ENCODE assay signal across 14 cellular contexts in genomic region chr2:172389685-172390339, GRCh38.
"Had no signal": no experiment of that assay in that cellular context is flagged by ENCODE, and none has a peak within 500 bp of the region (broad histone marks: within the 10 kb centered on the region; RNA-seq: fewer than 3 reads in every experiment).

No MANE protein-coding gene starts in this region.

- H3K4me3 Mint-ChIP-seq: activated T-helper 17 cell treated with anti-CD3 and anti-CD28 coated beads, Interleukin-2, amount 50 U/mL, for 72 hours; stimulated activated memory B cell treated with anti-CD40 and anti-IgM and Interleukin-4, amounts not matched to agents 10 μg/mL and 1 μg/mL and 100 μg/mL, for 72 hours had no signal

- H3K27me3 Mint-ChIP-seq: activated T-helper 17 cell treated with anti-CD3 and anti-CD28 coated beads, Interleukin-2, amount 50 U/mL, for 72 hours had no signal

- H3K27ac Mint-ChIP-seq: activated T-helper 17 cell treated with anti-CD3 and anti-CD28 coated beads, Interleukin-2, amount 50 U/mL, for 72 hours; stimulated activated memory B cell treated with anti-CD40 and anti-IgM and Interleukin-4, amounts not matched to agents 10 μg/mL and 1 μg/mL and 100 μg/mL, for 72 hours had no signal

- H3K27ac ChIP-seq: brain microvascular endothelial cell, foreskin keratinocyte, parathyroid adenoma, uterus had no signal

- H3K36me3 Mint-ChIP-seq: stimulated activated memory B cell treated with anti-CD40 and anti-IgM and Interleukin-4, amounts not matched to agents 10 μg/mL and 1 μg/mL and 100 μg/mL, for 72 hours had no signal

- H3K9ac ChIP-seq: parathyroid adenoma had no signal

- H3K9me3 Mint-ChIP-seq: activated T-helper 17 cell treated with anti-CD3 and anti-CD28 coated beads, Interleukin-2, amount 50 U/mL, for 72 hours; stimulated activated memory B cell treated with anti-CD40 and anti-IgM and Interleukin-4, amounts not matched to agents 10 μg/mL and 1 μg/mL and 100 μg/mL, for 72 hours had no signal

- H3K4me1 ChIP-seq: foreskin keratinocyte, parathyroid adenoma had no signal

- H2AFZ ChIP-seq: parathyroid adenoma had no signal

- H3K79me2 ChIP-seq: parathyroid adenoma had no signal

- H3K27me3 ChIP-seq: brain microvascular endothelial cell, foreskin keratinocyte, uterus had no signal

- H3K4me3 ChIP-seq: uterus had no signal

- H3K9me3 ChIP-seq: uterus had no signal

- H3K36me3 ChIP-seq: brain microvascular endothelial cell, uterus had no signal

- H3K4me1 Mint-ChIP-seq: activated T-helper 17 cell treated with anti-CD3 and anti-CD28 coated beads, Interleukin-2, amount 50 U/mL, for 72 hours; stimulated activated memory B cell treated with anti-CD40 and anti-IgM and Interleukin-4, amounts not matched to agents 10 μg/mL and 1 μg/mL and 100 μg/mL, for 72 hours had no signal

- DNase-seq: activated CD4-positive, alpha-beta T cell treated with anti-CD3 and anti-CD28 coated beads, Interleukin-2, amount 50 U/mL, for 48 hours; activated CD4-positive, CD25-positive, alpha-beta regulatory T cell treated with anti-CD3 and anti-CD28 coated beads, Interleukin-2, amount 50 U/mL, for 72 hours; activated naive CD4-positive, alpha-beta T cell treated with Interleukin-2 at 50 U/mL for 16 hours; anterior cingulate cortex; brain microvascular endothelial cell; cerebellar nuclear complex; effector memory CD4-positive, alpha-beta T cell; foreskin keratinocyte; head of caudate nucleus; stimulated activated CD4-positive, alpha-beta T cell treated with anti-CD3 and anti-CD28 coated beads, Interleukin-2, amount 100 ng/mL, for 48 hours; uterus had no signal
